8 cellular contexts compared by ENCODE assay signal in genomic region chr19:49567722-49568454, GRCh38. TPM values are rescaled to one million over a fixed set of nuclear protein-coding genes. Genes with fewer than 3 reads are reported as not detected.
DNase-seq lines count a peak whose midpoint lies in the region; ATAC-seq and TF ChIP-seq lines count a peak whose summit lies in the region.

No MANE protein-coding gene starts in this region.

- no peak overlapping the region for H3K4me3 Mint-ChIP-seq in activated B cell treated with CpG ODN at 0.5 μM for 24 hours
- H3K4me3 Mint-ChIP-seq in brain, result no peak overlapping the region

- peak overlapping the region; percentile 79 for H3K27ac Mint-ChIP-seq in activated B cell treated with CpG ODN at 0.5 μM for 24 hours
- H3K27ac Mint-ChIP-seq in brain, result peak overlapping the region in 3 of 5 experiments; percentile 2 to 46 (median 41)

- H3K4me1 ChIP-seq in MM.1S (ENCODE audit: low read length), result peaks cover 6% of the 10 kb centered on the region

- H3K9me3 ChIP-seq in MM.1S (replicated peaks; ENCODE audit: insufficient read depth, low read length), result no peaks in the 10 kb centered on the region

- peaks cover 26% of the 10 kb centered on the region for H3K79me2 ChIP-seq in MM.1S (ENCODE audit: low read length)

- CTCF ChIA-PET in activated B cell treated with CpG ODN at 0.5 μM for 24 hours (lab: Charles Lee), result interaction anchor here (1.2 to 4.1 kb wide), 2 partner anchors 21 to 109 kb away, joined by 6 to 25 read pairs; partner anchors contain the start of gene PRMT1

- no peak overlapping the region for H3K9ac ChIP-seq in MM.1S (ENCODE audit: low read length)

- intact Hi-C loops in activated B cell treated with CpG ODN at 0.5 μM for 24 hours (cut with micrococcal nuclease), result no loop called here

- TF ChIP-seq CTCF in activated B cell treated with CpG ODN at 0.5 μM for 24 hours (IDR thresholded peaks at IDR 0.05) (no peak), brain (conservative IDR thresholded peaks at IDR 0.05) (no peak), MM.1S (IDR thresholded peaks at IDR 0.05; ENCODE audit: low read length) (no peak)

- H4K20me1 ChIP-seq in MM.1S (ENCODE audit: insufficient read depth, low read length), result no peaks in the 10 kb centered on the region

- H3K4me1 Mint-ChIP-seq in activated B cell treated with CpG ODN at 0.5 μM for 24 hours, result peaks cover 45% of the 10 kb centered on the region
- peaks cover 28% of the 10 kb centered on the region for H3K4me1 Mint-ChIP-seq in brain

- H3K4me2 ChIP-seq in MM.1S (ENCODE audit: low read depth, low read length), result no peak overlapping the region

- H3K9me2 ChIP-seq in MM.1S (replicated peaks; ENCODE audit: insufficient read depth, low read length), result no peaks in the 10 kb centered on the region

- H3K9me3 Mint-ChIP-seq in activated B cell treated with CpG ODN at 0.5 μM for 24 hours (no peaks in the 10 kb centered on the region), brain (no peaks in the 10 kb centered on the region)

- no peak overlapping the region for H2AFZ ChIP-seq in MM.1S (ENCODE audit: low read length)

- peak overlapping the region in 12 of 21 experiments; percentile 5 to 79 (median 53) for H3K27ac ChIP-seq in skin epidermis
- H3K27ac ChIP-seq in MM.1S (ENCODE audit: low read length), result no peak overlapping the region

- H3F3A ChIP-seq in MM.1S (ENCODE audit: insufficient read depth, low read length), result peaks cover 6% of the 10 kb centered on the region; the same call in 1 of the 2 replicates

- ATAC-seq in activated B cell treated with CpG ODN at 0.5 μM for 24 hours (ENCODE audit: low read depth), result peak; percentile 38

- H3K36me3 Mint-ChIP-seq in activated B cell treated with CpG ODN at 0.5 μM for 24 hours (ENCODE audit: low read depth), result peaks cover 9% of the 10 kb centered on the region
- H3K36me3 Mint-ChIP-seq in brain, result peaks cover 19% of the 10 kb centered on the region

- no peaks in the 10 kb centered on the region for H3K27me3 Mint-ChIP-seq in activated B cell treated with CpG ODN at 0.5 μM for 24 hours
- H3K27me3 Mint-ChIP-seq in brain, result no peaks in the 10 kb centered on the region

- no peaks in the 10 kb centered on the region for H3K27me3 ChIP-seq in H7 (ENCODE audit: control insufficient read depth, insufficient read depth, low read length)
- no peaks in the 10 kb centered on the region for H3K27me3 ChIP-seq in MM.1S (replicated peaks; ENCODE audit: insufficient read depth, low read length)

- peak; percentile 16 for DNase-seq in H7
- no peak for DNase-seq in activated B cell treated with CpG ODN at 0.5 μM for 24 hours
- DNase-seq in MM.1S, result no peak
- no peak for DNase-seq in COLO668 (lab: John Stamatoyannopoulos, UW; ENCODE audit: unreplicated experiment)
- no peak for DNase-seq in SHP77 (lab: John Stamatoyannopoulos, UW)
- no peak for DNase-seq in dedifferentiated amniotic fluid mesenchymal stem cell (ENCODE audit: extremely low spot score)

- H3K4me3 ChIP-seq in H7 (ENCODE audit: insufficient read depth, low read depth, low read length) (no peak overlapping the region), skin epidermis (no peak overlapping the region), MM.1S (ENCODE audit: low read length) (no peak overlapping the region)

- no peaks in the 10 kb centered on the region for H3K36me3 ChIP-seq in H7 (replicated peaks; ENCODE audit: control insufficient read depth, insufficient read depth, low read length)
- 0 out of 2 replicates have a peak, but pooled peaks cover under 1% of the 10 kb centered on the region for H3K36me3 ChIP-seq in MM.1S (replicated peaks; ENCODE audit: insufficient read depth, low read length)

- POLR2A ChIA-PET in activated B cell treated with CpG ODN at 0.5 μM for 24 hours (lab: Charles Lee), result no interaction called here

RNA-seq across cellular contexts. Expression of gene NOSIP, which starts 12.5 kb away (rescaled TPM):
- total RNA-seq in H7 (2014; rRNA removed; shearing (Covaris generic)), result 102 and 142 TPM in 2 replicates
- 49.9 and 54.8 TPM in 2 replicates for total RNA-seq in activated B cell treated with CpG ODN at 0.5 μM for 24 hours
- polyA plus RNA-seq in brain (ENCODE audit: insufficient read depth, low read depth, low replicate concordance), result 131 TPM

RNA-seq across cellular contexts. Expression of gene PRRG2, which starts 13.2 kb away (rescaled TPM):
- total RNA-seq in H7 (2014; rRNA removed; shearing (Covaris generic)), result 0.55 and 1.2 TPM in 2 replicates
- total RNA-seq in activated B cell treated with CpG ODN at 0.5 μM for 24 hours, result 1.8 and 2.2 TPM in 2 replicates
- 0.95 TPM for polyA plus RNA-seq in brain (ENCODE audit: insufficient read depth, low read depth, low replicate concordance)

RNA-seq across cellular contexts. Expression of gene PRR12, which starts 23.1 kb away (rescaled TPM):
- 8.2 and 10.8 TPM in 2 replicates for total RNA-seq in H7 (2014; rRNA removed; shearing (Covaris generic))
- total RNA-seq in activated B cell treated with CpG ODN at 0.5 μM for 24 hours, result 37.1 and 42.1 TPM in 2 replicates
- 28.1 TPM for polyA plus RNA-seq in brain (ENCODE audit: insufficient read depth, low read depth, low replicate concordance)

RNA-seq across cellular contexts. Expression of gene RCN3, which starts 40.1 kb away (rescaled TPM):
- total RNA-seq in H7 (2014; rRNA removed; shearing (Covaris generic)), result 28.2 and 29.2 TPM in 2 replicates
- 0.89 and 1.1 TPM in 2 replicates for total RNA-seq in activated B cell treated with CpG ODN at 0.5 μM for 24 hours
- polyA plus RNA-seq in brain (ENCODE audit: insufficient read depth, low read depth, low replicate concordance), result 14.2 TPM

RNA-seq across cellular contexts. Expression of gene FCGRT, which starts 55.4 kb away (rescaled TPM):
- 28.5 and 36.9 TPM in 2 replicates for total RNA-seq in H7 (2014; rRNA removed; shearing (Covaris generic))
- total RNA-seq in activated B cell treated with CpG ODN at 0.5 μM for 24 hours, result 17.4 and 18.8 TPM in 2 replicates
- 80.4 TPM for polyA plus RNA-seq in brain (ENCODE audit: insufficient read depth, low read depth, low replicate concordance)
